In the genomic region with DNA sequence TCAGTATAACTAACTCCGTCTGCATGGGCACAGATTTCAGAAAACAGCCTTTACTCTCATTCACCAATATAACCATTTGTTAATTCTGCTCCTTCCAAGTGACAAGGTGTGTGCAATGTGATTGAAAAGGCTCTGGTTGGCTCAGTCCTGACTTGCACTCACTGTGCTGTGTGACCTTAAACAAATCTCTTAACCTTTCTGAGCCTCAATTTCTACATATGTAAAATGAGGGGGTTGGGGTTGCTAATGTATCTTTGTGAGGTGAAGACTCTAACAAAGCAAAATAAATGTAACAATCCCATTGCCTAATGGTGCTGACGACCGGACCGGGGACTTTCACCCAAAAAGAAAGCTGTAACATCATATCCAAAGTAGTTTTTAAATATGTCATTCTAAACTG, we compare ENCODE assay signal across 22 cellular contexts.
A peak's percentile ranks its signal among the peaks of the same experiment; 100 is the strongest.
DNase-seq lines count a peak whose midpoint lies in the region; ATAC-seq, FAIRE-seq and TF ChIP-seq lines count a peak whose summit lies in the region.
"Had no signal": no experiment of that assay in that cellular context is flagged by ENCODE, and none has a peak within 500 bp of the region (broad histone marks: within the 10 kb centered on the region; RNA-seq: fewer than 3 reads in every experiment).

No MANE protein-coding gene starts in this region.

- no peaks in the 10 kb centered on the region for H3K9me1 ChIP-seq in K562 (ENCODE audit: control insufficient read depth, insufficient read depth, low read length)

- no peak overlapping the region for H3K56ac ChIP-seq in H9 (ENCODE audit: insufficient read length, low read depth, low read length)

- no peaks in the 10 kb centered on the region for H3K9me3 ChIP-seq in H9 (ENCODE audit: control insufficient read depth, low read depth, low read length)
- H3K9me3 ChIP-seq in HUES64 (ENCODE audit: insufficient read depth, low read depth, low read length), result no peaks in the 10 kb centered on the region
- no peaks in the 10 kb centered on the region for H3K9me3 ChIP-seq in K562 (replicated peaks; ENCODE audit: control insufficient read depth, insufficient read depth, low read depth, low read length)
- H3K9me3 ChIP-seq: BE2C, Caco-2, HAP-1 had no signal

- H2BK12ac ChIP-seq in H9 (ENCODE audit: insufficient read length, low read depth, low read length), result no peak overlapping the region

- H3K27me3 ChIP-seq in H9 (ENCODE audit: insufficient read depth, low read length), result no peaks in the 10 kb centered on the region
- no peaks in the 10 kb centered on the region for H3K27me3 ChIP-seq in HUES64 (ENCODE audit: insufficient read depth, low read length)
- H3K27me3 ChIP-seq in K562 (ENCODE audit: control insufficient read depth in 2 of 2, insufficient read depth in 2 of 2, low read length in 2 of 2), result no peaks in the 10 kb centered on the region
- H3K27me3 ChIP-seq: BE2C had no signal

- POLR2A ChIA-PET in K562 (lab: Yijun Ruan, JAX), result no interaction called here
- POLR2A ChIA-PET in activated CD4-positive, alpha-beta memory T cell treated with anti-CD3 and anti-CD28 coated beads for 36 hours (lab: Charles Lee), result no interaction called here

- H3K4me2 ChIP-seq in H9 (ENCODE audit: insufficient read depth, insufficient read length, low read length), result no peak overlapping the region
- no peak overlapping the region for H3K4me2 ChIP-seq in K562 (ENCODE audit: insufficient read depth, low read length)

- WGBS in H9 (ENCODE audit: extremely low coverage, insufficient read length, low lambda C conversion rate), result no CpG with 5 or more reads among the region's 4 CpGs
- WGBS in HUES64, result no CpG with 5 or more reads among the region's 4 CpGs
- WGBS in K562 (ENCODE audit: insufficient coverage, low coverage, missing lambda C conversion rate), result 0% methylated on average over 4 of the region's 4 CpGs

- intact Hi-C loops in K562 (cut with micrococcal nuclease), result no loop called here
- intact Hi-C loops in activated CD4-positive, alpha-beta memory T cell treated with anti-CD3 and anti-CD28 coated beads for 36 hours (cut with micrococcal nuclease), result no loop called here

- no peak for TF ChIP-seq RAD21 in K562 (CRISPR knock-in tag; conservative IDR thresholded peaks at IDR 0.05 in 1 of 2, IDR thresholded peaks at IDR 0.05 in 1 of 2)

- H3K9ac ChIP-seq in H9 (ENCODE audit: extremely low read depth, insufficient read length, low read length), result no peak overlapping the region
- H3K9ac ChIP-seq in HUES64 (ENCODE audit: low read depth, low read length), result no peak overlapping the region
- no peak overlapping the region for H3K9ac ChIP-seq in K562 (ENCODE audit: insufficient read depth in 1 of 2, low read depth in 2 of 2, low read length in 2 of 2)

- no peak overlapping the region for H2BK20ac ChIP-seq in H9 (ENCODE audit: low read depth, low read length, poor library complexity, severe bottlenecking)

- H3K27ac Mint-ChIP-seq in H9 (peak overlapping the region; percentile 9 to 58 (median 51); a peak in 6 of 7 replicates), nephron progenitor cell (peak overlapping the region; percentile 25)
- H3K27ac Mint-ChIP-seq in activated CD4-positive, alpha-beta memory T cell treated with anti-CD3 and anti-CD28 coated beads for 36 hours, result no peak overlapping the region
- H3K27ac Mint-ChIP-seq: CD4-positive, CD25-positive, alpha-beta regulatory T cell; CD8-positive, alpha-beta memory T cell; IgD-negative memory B cell had no signal

- BruUV-seq in K562 (replicated peaks; lab: Mats Ljungman, UMichigan), result no TSS peak

- H3K4me1 ChIP-seq in H9 (ENCODE audit: insufficient read depth, low read length) (peaks cover 12% of the 10 kb centered on the region; the same call in 1 of the 2 replicates), HUES64 (ENCODE audit: insufficient read depth, low read length) (peaks cover 12% of the 10 kb centered on the region), K562 (replicated peaks in 1 of 2; ENCODE audit: control insufficient read depth in 2 of 2, insufficient read depth in 2 of 2, low read length in 2 of 2) (no peaks in the 10 kb centered on the region)
- H3K4me1 ChIP-seq: BE2C, Caco-2 had no signal

- H3K36me3 Mint-ChIP-seq in H9 (ENCODE audit: insufficient read depth in 1 of 3, low read depth in 3 of 3) (no peaks in the 10 kb centered on the region; a peak in 2 of 7 replicates), nephron progenitor cell (ENCODE audit: low read depth) (peaks cover 5% of the 10 kb centered on the region)
- no peaks in the 10 kb centered on the region for H3K36me3 Mint-ChIP-seq in activated CD4-positive, alpha-beta memory T cell treated with anti-CD3 and anti-CD28 coated beads for 36 hours
- H3K36me3 Mint-ChIP-seq: CD4-positive, CD25-positive, alpha-beta regulatory T cell; CD8-positive, alpha-beta memory T cell; IgD-negative memory B cell had no signal

- H3K9me3 Mint-ChIP-seq in H9, result no peaks in the 10 kb centered on the region
- H3K9me3 Mint-ChIP-seq in nephron progenitor cell, result no peaks in the 10 kb centered on the region
- no peaks in the 10 kb centered on the region for H3K9me3 Mint-ChIP-seq in activated CD4-positive, alpha-beta memory T cell treated with anti-CD3 and anti-CD28 coated beads for 36 hours
- H3K9me3 Mint-ChIP-seq: CD4-positive, CD25-positive, alpha-beta regulatory T cell; CD8-positive, alpha-beta memory T cell; IgD-negative memory B cell had no signal

- H3K27me3 Mint-ChIP-seq in H9 (ENCODE audit: low read depth) (peaks cover 1% of the 10 kb centered on the region; the same call in 1 of the 2 replicates), nephron progenitor cell (ENCODE audit: low read depth, poor library complexity) (no peaks in the 10 kb centered on the region)
- H3K27me3 Mint-ChIP-seq in activated CD4-positive, alpha-beta memory T cell treated with anti-CD3 and anti-CD28 coated beads for 36 hours, result no peaks in the 10 kb centered on the region
- H3K27me3 Mint-ChIP-seq: CD4-positive, CD25-positive, alpha-beta regulatory T cell; IgD-negative memory B cell had no signal

- no peak overlapping the region for H4K91ac ChIP-seq in H9 (ENCODE audit: insufficient read length, low read depth, low read length)

- H3K4ac ChIP-seq in H9 (ENCODE audit: low read depth, low read length), result no peak overlapping the region

- no peak overlapping the region for H3K23ac ChIP-seq in H9 (ENCODE audit: insufficient read length, low read depth, low read length)

- H4K5ac ChIP-seq in H9 (ENCODE audit: insufficient read length, low read depth, low read length), result no peak overlapping the region

- DNase-seq in H9, result no peak
- DNase-seq in K562 (ENCODE audit: extremely low read depth in 1 of 4, low spot score in 3 of 4), result no peak
- DNase-seq in nephron progenitor cell, result no peak
- no peak for DNase-seq in activated CD4-positive, alpha-beta memory T cell treated with anti-CD3 and anti-CD28 coated beads for 36 hours
- no peak for DNase-seq in COR-L47 (lab: John Stamatoyannopoulos, UW)
- DNase-seq: ACHN; BE2C; C1 segment of cervical spinal cord; Caco-2; CD4-positive, CD25-positive, alpha-beta regulatory T cell; CD8-positive, alpha-beta memory T cell; GOT3; KG1 had no signal

- H3K14ac ChIP-seq in H9 (ENCODE audit: insufficient read depth, low read length), result no peak overlapping the region

- H4K8ac ChIP-seq in H9 (replicated peaks; ENCODE audit: insufficient read length, low read depth, low read length), result no peak overlapping the region

- H3K27ac ChIP-seq in H9 (ENCODE audit: insufficient read length, low read depth, low read length) (peak overlapping the region; percentile 5), HUES64 (ENCODE audit: low read depth, low read length) (peak overlapping the region; percentile 23; the same call in 1 of the 2 replicates), K562 (ENCODE audit: extremely low read depth, low read depth, low read length) (no peak overlapping the region)

- ATAC-seq in K562, result no peak
- ATAC-seq in GM19463 (IDR thresholded peaks at IDR 0.05; ENCODE audit: unreplicated experiment), result no peak

- H3K4me3 Mint-ChIP-seq in H9 (no peak overlapping the region), nephron progenitor cell (no peak overlapping the region)
- H3K4me3 Mint-ChIP-seq in activated CD4-positive, alpha-beta memory T cell treated with anti-CD3 and anti-CD28 coated beads for 36 hours, result no peak overlapping the region
- H3K4me3 Mint-ChIP-seq: CD4-positive, CD25-positive, alpha-beta regulatory T cell; CD8-positive, alpha-beta memory T cell; IgD-negative memory B cell had no signal

- no peaks in the 10 kb centered on the region for H3K23me2 ChIP-seq in H9 (ENCODE audit: insufficient read length, low read depth, low read length, poor library complexity, severe bottlenecking)

- H2AFZ ChIP-seq in H9 (ENCODE audit: low read length), result no peak overlapping the region
- no peak overlapping the region for H2AFZ ChIP-seq in K562 (ENCODE audit: low read depth, low read length)

- no peak overlapping the region for H3K4me3 ChIP-seq in HUES64 (ENCODE audit: low read length)
- H3K4me3 ChIP-seq in K562, result no peak overlapping the region
- H3K4me3 ChIP-seq: HAP-1 had no signal

- no peaks in the 10 kb centered on the region for H3K36me3 ChIP-seq in HUES64 (ENCODE audit: insufficient read depth, low read length)
- no peaks in the 10 kb centered on the region for H3K36me3 ChIP-seq in K562 (ENCODE audit: control insufficient read depth, insufficient read depth, low read length)
- H3K36me3 ChIP-seq: BE2C had no signal

- TF ChIP-seq POLR2A in K562 (conservative IDR thresholded peaks at IDR 0.05), result no peak

- no peak for FAIRE-seq in K562 (lab: Jason Lieb, UNC)
- FAIRE-seq: A204.1, D721Med, G401.6, GM12891, GM19239 had no signal

- H3K79me2 ChIP-seq in H9 (ENCODE audit: insufficient read depth, low read length) (no peaks in the 10 kb centered on the region), K562 (ENCODE audit: control insufficient read depth, insufficient read depth, low read length) (no peaks in the 10 kb centered on the region)

- in situ Hi-C loops in K562 (cut with MboI), result no loop called here

- no peak overlapping the region for H3K18ac ChIP-seq in H9 (ENCODE audit: insufficient read length, low read depth, low read length)

- H3K79me1 ChIP-seq in H9 (ENCODE audit: insufficient read depth, low read depth, low read length, poor library complexity, severe bottlenecking), result no peaks in the 10 kb centered on the region

- CTCF ChIA-PET in K562 (lab: Yijun Ruan, JAX; ENCODE audit: low intra/inter-chr PET ratio), result no interaction called here
- CTCF ChIA-PET in activated CD4-positive, alpha-beta memory T cell treated with anti-CD3 and anti-CD28 coated beads for 36 hours (lab: Charles Lee), result no interaction called here

- no peak overlapping the region for H3T11ph ChIP-seq in H9 (ENCODE audit: low read length)

- H2AK5ac ChIP-seq in H9 (ENCODE audit: insufficient read length, low read length), result no peak overlapping the region

- H2BK5ac ChIP-seq in H9 (ENCODE audit: insufficient read length, low read length), result no peak overlapping the region

- H2BK120ac ChIP-seq in H9 (ENCODE audit: low read depth, low read length, poor library complexity, severe bottlenecking), result no peak overlapping the region

- TF ChIP-seq CTCF in H9 (conservative IDR thresholded peaks at IDR 0.05), result no peak
- TF ChIP-seq CTCF in K562 (IDR thresholded peaks at IDR 0.05 in 2 of 3, conservative IDR thresholded peaks at IDR 0.05 in 1 of 3; ENCODE audit: insufficient read depth in 2 of 3, low read depth in 1 of 3, low read length in 3 of 3), result no peak
- no peak for TF ChIP-seq CTCF in nephron progenitor cell (IDR thresholded peaks at IDR 0.05)

- H4K20me1 ChIP-seq in H9 (ENCODE audit: control insufficient read depth, insufficient read depth, insufficient read length), result no peaks in the 10 kb centered on the region
- H4K20me1 ChIP-seq in K562 (replicated peaks; ENCODE audit: control insufficient read depth, insufficient read depth, low read length), result no peaks in the 10 kb centered on the region

- no peak overlapping the region for H2BK15ac ChIP-seq in H9 (ENCODE audit: low read depth, low read length)

- no peak for TF ChIP-seq EP300 in K562 (IDR thresholded peaks at IDR 0.05; ENCODE audit: low read length)

- H3K4me1 Mint-ChIP-seq in H9, result peaks cover 31 to 34% of the 10 kb centered on the region in 2 experiments
- H3K4me1 Mint-ChIP-seq in nephron progenitor cell, result peaks cover 40% of the 10 kb centered on the region
- H3K4me1 Mint-ChIP-seq in activated CD4-positive, alpha-beta memory T cell treated with anti-CD3 and anti-CD28 coated beads for 36 hours (ENCODE audit: low read depth), result no peaks in the 10 kb centered on the region
- H3K4me1 Mint-ChIP-seq: CD4-positive, CD25-positive, alpha-beta regulatory T cell; CD8-positive, alpha-beta memory T cell; IgD-negative memory B cell had no signal
